In genomic region chr7:66782875-66783274, GRCh38 we compare ENCODE assay signal across 8 cellular contexts. TPM values are rescaled to one million over a fixed set of nuclear protein-coding genes. Genes with fewer than 3 reads are reported as not detected.
DNase-seq lines count a peak whose midpoint lies in the region; ATAC-seq, FAIRE-seq and TF ChIP-seq lines count a peak whose summit lies in the region.
"Not testable (repeated sequence)": the region's sequence is repeated elsewhere in the genome, so short reads cannot be mapped to it uniquely, and the experiment has no call there.

No MANE protein-coding gene starts in this region.

- TF ChIP-seq POLR2A in IMR-90 (IDR thresholded peaks at IDR 0.05; ENCODE audit: low read depth, low read length): not testable (repeated sequence)

- not testable (repeated sequence) for H3K9me1 ChIP-seq in IMR-90 (ENCODE audit: insufficient read depth, low read length)

- not testable (repeated sequence) for TF ChIP-seq RAD21 in IMR-90 (IDR thresholded peaks at IDR 0.05; ENCODE audit: low read length)

- DNase-seq in DMS53 (lab: John Stamatoyannopoulos, UW) (peak; percentile 86), IMR-90 (peak; percentile 40), NCI-H345 (lab: John Stamatoyannopoulos, UW) (peak; percentile 2), SW480 (ENCODE audit: low spot score) (peak; percentile 57), choroid plexus epithelial cell (ENCODE audit: low read depth) (peak; percentile 43)
- not testable (repeated sequence) for DNase-seq in lower lobe of right lung, upper lobe of right lung

- H3K4me3 ChIP-seq in IMR-90 (ENCODE audit: insufficient read depth, low read depth, low read length); choroid plexus epithelial cell (ENCODE audit: low read depth, low read length); lower lobe of right lung; upper lobe of right lung: not testable (repeated sequence)

- H3K4me1 ChIP-seq in IMR-90 (ENCODE audit: control insufficient read depth, insufficient read depth, low read length): peaks cover 15% of the 10 kb centered on the region
- H3K4me1 ChIP-seq in lower lobe of right lung, upper lobe of right lung: not testable (repeated sequence)

- not testable (repeated sequence) for H3K23ac ChIP-seq in IMR-90 (ENCODE audit: low read depth, low read length)

- not testable (repeated sequence) for BruUV-seq in IMR-90 (replicated peaks; lab: Mats Ljungman, UMichigan)

- FAIRE-seq in islet of Langerhans (lab: Jason Lieb, UNC): peak; percentile 51

- not testable (repeated sequence) for H3K27me3 ChIP-seq in IMR-90 (ENCODE audit: control insufficient read depth, insufficient read depth, low read length); lower lobe of right lung (ENCODE audit: low read depth); upper lobe of right lung

- H3K9me3 ChIP-seq in IMR-90 (ENCODE audit: control insufficient read depth, insufficient read depth, low read length); lower lobe of right lung; upper lobe of right lung: not testable (repeated sequence)

- H2BK15ac ChIP-seq in IMR-90 (ENCODE audit: low read depth, low read length): not testable (repeated sequence)

- peak overlapping the region; percentile 33; the same call in 1 of the 2 replicates for H3K4me2 ChIP-seq in IMR-90 (ENCODE audit: low read depth, low read length)

- not testable (repeated sequence) for H3K27ac ChIP-seq in IMR-90 (ENCODE audit: insufficient read depth, low read length); lower lobe of right lung; upper lobe of right lung

- dilution Hi-C loops in IMR-90 (cut with HindIII; ENCODE audit: low sequenced_read_pairs, unreplicated experiment): not testable (repeated sequence)

- not testable (repeated sequence) for TF ChIP-seq CTCF in IMR-90 (conservative IDR thresholded peaks at IDR 0.05; ENCODE audit: low read depth, low read length); lower lobe of right lung (IDR thresholded peaks at IDR 0.05); upper lobe of right lung (IDR thresholded peaks at IDR 0.05)
- peak; percentile 4 for TF ChIP-seq CTCF in choroid plexus epithelial cell (conservative IDR thresholded peaks at IDR 0.05; ENCODE audit: low read depth, low read length)

- peaks cover 18 to 48% of the 10 kb centered on the region in 2 experiments for H3K79me1 ChIP-seq in IMR-90 (ENCODE audit: low read depth in 1 of 2, low read length in 2 of 2)

- peaks cover 16% of the 10 kb centered on the region for H3K36me3 ChIP-seq in IMR-90 (ENCODE audit: control insufficient read depth, insufficient read depth, low read length)
- H3K36me3 ChIP-seq in lower lobe of right lung: peaks cover 76% of the 10 kb centered on the region
- H3K36me3 ChIP-seq in upper lobe of right lung: peaks cover 60% of the 10 kb centered on the region

- H2AK9ac ChIP-seq in IMR-90 (replicated peaks; ENCODE audit: low read depth, low read length, poor library complexity): not testable (repeated sequence)

- peaks cover 19% of the 10 kb centered on the region; the same call in 1 of the 2 replicates for H4K20me1 ChIP-seq in IMR-90 (ENCODE audit: insufficient read depth, low read length)

- ATAC-seq in IMR-90 (ENCODE audit: low read depth): peak; percentile 55
- peak; percentile 62 to 68 for ATAC-seq in lower lobe of right lung
- ATAC-seq in upper lobe of right lung: peak; percentile 63

- H3K14ac ChIP-seq in IMR-90 (replicated peaks; ENCODE audit: low read depth, low read length): not testable (repeated sequence)

- H4K91ac ChIP-seq in IMR-90 (ENCODE audit: insufficient read depth, low read depth, low read length): not testable (repeated sequence)

- H3K9ac ChIP-seq in IMR-90 (ENCODE audit: low read depth, low read length): not testable (repeated sequence)

- in situ Hi-C loops in IMR-90 (cut with MboI; ENCODE audit: low sequenced_read_pairs): not testable (repeated sequence)

- peak overlapping the region; percentile 58 for H2BK5ac ChIP-seq in IMR-90 (ENCODE audit: low read depth, low read length, poor library complexity, severe bottlenecking)

- not testable (repeated sequence) for H2BK20ac ChIP-seq in IMR-90 (ENCODE audit: low read depth, low read length)

- not testable (repeated sequence) for H2AFZ ChIP-seq in IMR-90 (replicated peaks; ENCODE audit: low read length, poor library complexity)

- not testable (repeated sequence) for H4K5ac ChIP-seq in IMR-90 (ENCODE audit: low read depth, low read length)

- H3K56ac ChIP-seq in IMR-90 (ENCODE audit: extremely low read depth, insufficient read depth, low read length): not testable (repeated sequence)

- H2BK120ac ChIP-seq in IMR-90 (ENCODE audit: low read depth, low read length): not testable (repeated sequence)

- H4K8ac ChIP-seq in IMR-90 (ENCODE audit: low read depth in 2 of 2, low read length in 2 of 2): not testable (repeated sequence)

- WGBS in IMR-90 (ENCODE audit: extremely low coverage in 2 of 2, insufficient read length in 1 of 2), 2 experiments: no CpG with 5 or more reads among the region's 3 CpGs

- intact Hi-C loops in IMR-90 (cut with micrococcal nuclease): loop anchor here (1.0 kb wide), 1 partner anchor 12 kb away; no protein-coding TSS in a partner anchor
- intact Hi-C loops in lower lobe of right lung (cut with DNase I); upper lobe of right lung (cut with DNase I): not testable (repeated sequence)

- CTCF ChIA-PET in IMR-90 (lab: Yijun Ruan, JAX): interaction anchor here (0.7 kb wide), 1 partner anchor 50 kb away, joined by 3 read pairs; no protein-coding TSS in a partner anchor

- not testable (repeated sequence) for H3K18ac ChIP-seq in IMR-90 (ENCODE audit: low read depth, low read length)

- H2AK5ac ChIP-seq in IMR-90 (ENCODE audit: low read depth, low read length): not testable (repeated sequence)

- H3K4ac ChIP-seq in IMR-90 (ENCODE audit: low read depth, low read length): not testable (repeated sequence)

- POLR2A ChIA-PET in IMR-90 (lab: Charles Lee; ENCODE audit: unreplicated experiment): not testable (repeated sequence)

TF ChIP-seq in IMR-90, 13 proteins besides CTCF, POLR2A, EP300 and RAD21:
- TF ChIP-seq CEBPB (IDR thresholded peaks at IDR 0.05; ENCODE audit: low read depth, low read length): 0 out of 2 replicates have a peak, but pooled peaks have one; percentile 16
- peak; percentile 37; the same call in 1 of the 2 replicates for TF ChIP-seq FOS (IDR thresholded peaks at IDR 0.05; ENCODE audit: low read depth, low read length)
TF ChIP-seq in IMR-90: peak in this region for 2; not testable (repeated sequence) for 11.

RNA-seq across cellular contexts. Expression of gene RABGEF1, which starts 42.3 kb away (rescaled TPM):
- 56.6 and 62.8 TPM in 2 replicates for total RNA-seq in IMR-90 (2012; rRNA removed)
- polyA plus RNA-seq in IMR-90 (2012; rRNA removed): 34.8 and 34.9 TPM in 2 replicates
- 10.0 and 16.1 TPM in 2 replicates for polyA plus RNA-seq in IMR-90 (2012; cell fraction: cytosol; rRNA removed)
- polyA plus RNA-seq in IMR-90 (2012; cell fraction: nucleus; rRNA removed; ENCODE audit: low replicate concordance): 16.5 and 73.5 TPM in 2 replicates
- total RNA-seq in lower lobe of right lung: 24.1 TPM
- 23.1 TPM for total RNA-seq in upper lobe of right lung
